14 cellular contexts compared by ENCODE assay signal in genomic region chr6:56729719-56730118, GRCh38.
A peak's percentile ranks its signal among the peaks of the same experiment; 100 is the strongest.
DNase-seq lines count a peak whose midpoint lies in the region; ATAC-seq and TF ChIP-seq lines count a peak whose summit lies in the region.
"Had no signal": no experiment of that assay in that cellular context is flagged by ENCODE, and none has a peak within 500 bp of the region (broad histone marks: within the 10 kb centered on the region; RNA-seq: fewer than 3 reads in every experiment).

No MANE protein-coding gene starts in this region.

- ATAC-seq in IMR-90 (ENCODE audit: low read depth) (0 out of 2 replicates have a peak, but pooled peaks have one; percentile 6), HG02759 (IDR thresholded peaks at IDR 0.05; ENCODE audit: unreplicated experiment) (no peak), aorta (ENCODE audit: low FRiP score) (no peak), HG02678 (IDR thresholded peaks at IDR 0.05; ENCODE audit: unreplicated experiment) (no peak)
- ATAC-seq: activated T-cell treated with anti-CD3 and anti-CD28 coated beads, Interleukin-2, amount 50 U/mL, for 72 hours; natural killer cell treated with Interleukin-12 subunit alpha and Interleukin-12 subunit beta and Interleukin-15 and Interleukin-18, amount 100 ng/mL, for 72 hours had no signal

- no TSS peak for BruUV-seq in IMR-90 (replicated peaks; lab: Mats Ljungman, UMichigan)

- H3K14ac ChIP-seq in IMR-90 (replicated peaks; ENCODE audit: low read depth, low read length): no peak overlapping the region

- WGBS in IMR-90 (ENCODE audit: extremely low coverage in 2 of 2, insufficient read length in 1 of 2), 2 experiments: no CpG with 5 or more reads among the region's 3 CpGs
- WGBS in mesendoderm (ENCODE audit: extremely low coverage, insufficient coverage, low lambda C conversion rate): no CpG with 5 or more reads among the region's 3 CpGs
- WGBS in aorta, 2 donors: 85 to 93% methylated on average over 3 of the region's 3 CpGs

- TF ChIP-seq POLR2A in IMR-90 (IDR thresholded peaks at IDR 0.05; ENCODE audit: low read depth, low read length): no peak

- H3K4me1 ChIP-seq in IMR-90 (ENCODE audit: control insufficient read depth, insufficient read depth, low read length): peaks cover 20% of the 10 kb centered on the region
- peaks cover 17% of the 10 kb centered on the region for H3K4me1 ChIP-seq in mesendoderm (ENCODE audit: control insufficient read depth, low read depth, low read length)
- H3K4me1 ChIP-seq in aorta (ENCODE audit: control insufficient read depth in 1 of 2, insufficient read depth in 2 of 2, low read length in 2 of 2): peaks cover 0 to 7% of the 10 kb centered on the region in 2 donors

- in situ Hi-C loops in IMR-90 (cut with MboI; ENCODE audit: low sequenced_read_pairs): no loop called here
- in situ Hi-C loops in brain microvascular endothelial cell (cut with HindIII; ENCODE audit: low pct_ligation_motif_present, low sequenced_read_pairs): no loop called here

- TF ChIP-seq RAD21 in IMR-90 (IDR thresholded peaks at IDR 0.05; ENCODE audit: low read length): no peak

- H3K79me1 ChIP-seq in IMR-90 (ENCODE audit: low read depth in 1 of 2, low read length in 2 of 2) (peaks cover 26 to 63% of the 10 kb centered on the region in 2 experiments), mesendoderm (ENCODE audit: low read length) (peaks cover 4% of the 10 kb centered on the region)

- H2BK5ac ChIP-seq in IMR-90 (ENCODE audit: low read depth, low read length, poor library complexity, severe bottlenecking): peak overlapping the region; percentile 96
- H2BK5ac ChIP-seq in mesendoderm (ENCODE audit: low read length): no peak overlapping the region

- peaks cover 10% of the 10 kb centered on the region for H4K20me1 ChIP-seq in IMR-90 (ENCODE audit: insufficient read depth, low read length)

- no peak overlapping the region for H2AK9ac ChIP-seq in IMR-90 (replicated peaks; ENCODE audit: low read depth, low read length, poor library complexity)

- H3K9me3 ChIP-seq in IMR-90 (ENCODE audit: control insufficient read depth, insufficient read depth, low read length) (no peaks in the 10 kb centered on the region), aorta (ENCODE audit: control insufficient read depth, low read length) (no peaks in the 10 kb centered on the region)
- H3K9me3 ChIP-seq: esophagus muscularis mucosa, vagina had no signal

- TF ChIP-seq CTCF in IMR-90 (conservative IDR thresholded peaks at IDR 0.05; ENCODE audit: low read depth, low read length) (no peak), brain microvascular endothelial cell (IDR thresholded peaks at IDR 0.05; ENCODE audit: low read depth, low read length, missing control alignments) (no peak)

- H3K36me3 ChIP-seq in IMR-90 (ENCODE audit: control insufficient read depth, insufficient read depth, low read length) (no peaks in the 10 kb centered on the region), brain microvascular endothelial cell (replicated peaks) (no peaks in the 10 kb centered on the region), mesendoderm (ENCODE audit: control insufficient read depth, insufficient read depth, low read length) (no peaks in the 10 kb centered on the region), aorta (ENCODE audit: control insufficient read depth in 1 of 2, insufficient read depth in 2 of 2, low read length in 1 of 2) (no peaks in the 10 kb centered on the region)
- H3K36me3 ChIP-seq: esophagus muscularis mucosa, vagina had no signal

- CTCF ChIA-PET in IMR-90 (lab: Yijun Ruan, JAX): interaction anchor here (0.6 to 1.3 kb wide), 4 partner anchors 18 to 174 kb away, joined by 4 read pairs; no protein-coding TSS in a partner anchor

- H2BK20ac ChIP-seq in IMR-90 (ENCODE audit: low read depth, low read length): peak overlapping the region; percentile 40; the same call in 1 of the 2 replicates

- H2AK5ac ChIP-seq in IMR-90 (ENCODE audit: low read depth, low read length) (no peak overlapping the region), mesendoderm (ENCODE audit: low read length) (no peak overlapping the region)

- peak overlapping the region; percentile 18; the same call in 1 of the 2 replicates for H4K5ac ChIP-seq in IMR-90 (ENCODE audit: low read depth, low read length)
- no peak overlapping the region for H4K5ac ChIP-seq in mesendoderm (ENCODE audit: low read length)

- H3K79me2 ChIP-seq in mesendoderm (ENCODE audit: control insufficient read depth, insufficient read depth, low read length): peaks cover 8% of the 10 kb centered on the region

- H3K27ac ChIP-seq in IMR-90 (ENCODE audit: insufficient read depth, low read length) (no peak overlapping the region; the same call in 1 of the 2 replicates), brain microvascular endothelial cell (peak overlapping the region; percentile 84), mesendoderm (ENCODE audit: low read depth, low read length) (no peak overlapping the region), aorta (ENCODE audit: low read depth in 1 of 2, low read length in 2 of 2) (no peak overlapping the region)
- H3K27ac ChIP-seq: vagina had no signal

- intact Hi-C loops in IMR-90 (cut with micrococcal nuclease) (no loop called here), aorta (cut with DNase I) (no loop called here)

- POLR2A ChIA-PET in IMR-90 (lab: Charles Lee; ENCODE audit: unreplicated experiment): no interaction called here

- H3K56ac ChIP-seq in IMR-90 (ENCODE audit: extremely low read depth, insufficient read depth, low read length) (peak overlapping the region; percentile 42), mesendoderm (ENCODE audit: low read length) (no peak overlapping the region)

- H3K4me3 ChIP-seq in IMR-90 (ENCODE audit: insufficient read depth, low read depth, low read length) (no peak overlapping the region), brain microvascular endothelial cell (ENCODE audit: low read depth, low read length) (no peak overlapping the region), mesendoderm (ENCODE audit: low read length) (no peak overlapping the region), aorta (ENCODE audit: low read length in 2 of 2) (no peak overlapping the region)
- H3K4me3 ChIP-seq: esophagus muscularis mucosa, vagina had no signal

- H2BK15ac ChIP-seq in IMR-90 (ENCODE audit: low read depth, low read length): peak overlapping the region; percentile 35; the same call in 2 of the 3 replicates
- no peak overlapping the region for H2BK15ac ChIP-seq in mesendoderm (replicated peaks; ENCODE audit: low read depth)

- H3K23ac ChIP-seq in IMR-90 (ENCODE audit: low read depth, low read length) (peak overlapping the region; percentile 37; the same call in 1 of the 2 replicates), mesendoderm (ENCODE audit: low read length) (no peak overlapping the region)

- no peak overlapping the region for H3K9ac ChIP-seq in IMR-90 (ENCODE audit: low read depth, low read length)
- H3K9ac ChIP-seq in mesendoderm (ENCODE audit: low read length): no peak overlapping the region

- H3K27me3 ChIP-seq in IMR-90 (ENCODE audit: control insufficient read depth, insufficient read depth, low read length): no peaks in the 10 kb centered on the region
- H3K27me3 ChIP-seq in brain microvascular endothelial cell (replicated peaks): no peaks in the 10 kb centered on the region
- H3K27me3 ChIP-seq in mesendoderm (ENCODE audit: insufficient read depth, low read length, poor library complexity): no peaks in the 10 kb centered on the region
- no peaks in the 10 kb centered on the region for H3K27me3 ChIP-seq in aorta (ENCODE audit: control insufficient read depth in 1 of 2, insufficient read depth in 2 of 2, low read length in 1 of 2)
- H3K27me3 ChIP-seq: esophagus muscularis mucosa, vagina had no signal

- dilution Hi-C loops in IMR-90 (cut with HindIII; ENCODE audit: low sequenced_read_pairs, unreplicated experiment): no loop called here

- DNase-seq in AG20443 (ENCODE audit: low spot score) (peak; percentile 53), IMR-90 (peak; percentile 72), brain microvascular endothelial cell (peak; percentile 73), mesendoderm (no peak), aorta (no peak)
- no peak for DNase-seq in stimulated activated CD4-positive, alpha-beta T cell treated with anti-CD3 and anti-CD28 coated beads, Interleukin-4, amount 100 ng/mL, for 1 hour
- DNase-seq: activated T-cell treated with anti-CD3 and anti-CD28 coated beads, Interleukin-2, amount 50 U/mL, for 72 hours; caudate nucleus; NCI-H1092 had no signal

- peak overlapping the region; percentile 7; the same call in 1 of the 2 replicates for H3K4me2 ChIP-seq in IMR-90 (ENCODE audit: low read depth, low read length)
- no peak overlapping the region for H3K4me2 ChIP-seq in mesendoderm (ENCODE audit: low read length)

- H3K18ac ChIP-seq in IMR-90 (ENCODE audit: low read depth, low read length): peak overlapping the region; percentile 61; the same call in 1 of the 2 replicates
- H3K18ac ChIP-seq in mesendoderm (ENCODE audit: low read length): peak overlapping the region; percentile 28

- peak overlapping the region; percentile 62; the same call in 1 of the 2 replicates for H2BK120ac ChIP-seq in IMR-90 (ENCODE audit: low read depth, low read length)
- no peak overlapping the region for H2BK120ac ChIP-seq in mesendoderm (ENCODE audit: low read depth, low read length)

- H4K8ac ChIP-seq in IMR-90 (ENCODE audit: low read depth in 2 of 2, low read length in 2 of 2) (peak overlapping the region in 1 of 2 experiments; percentile 83; a peak in 2 of 4 replicates), mesendoderm (ENCODE audit: low read depth, low read length) (no peak overlapping the region)

- H3K4ac ChIP-seq in IMR-90 (ENCODE audit: low read depth, low read length): peak overlapping the region; percentile 9; the same call in 1 of the 2 replicates
- no peak overlapping the region for H3K4ac ChIP-seq in mesendoderm (ENCODE audit: low read depth, low read length)

- no peak overlapping the region for H2AFZ ChIP-seq in IMR-90 (replicated peaks; ENCODE audit: low read length, poor library complexity)

- peak overlapping the region; percentile 40; the same call in 1 of the 2 replicates for H4K91ac ChIP-seq in IMR-90 (ENCODE audit: insufficient read depth, low read depth, low read length)

- H3K9me1 ChIP-seq in IMR-90 (ENCODE audit: insufficient read depth, low read length): peaks cover 20% of the 10 kb centered on the region

TF ChIP-seq in IMR-90, 13 proteins besides CTCF, POLR2A, EP300 and RAD21:
- TF ChIP-seq BHLHE40 (IDR thresholded peaks at IDR 0.05; ENCODE audit: low read depth, low read length): no peak
- 0 out of 2 replicates have a peak, but pooled peaks have one; percentile 6 for TF ChIP-seq CEBPB (IDR thresholded peaks at IDR 0.05; ENCODE audit: low read depth, low read length)

Comparison
In these comparisons a context has a peak if more than half of its experiments do, and no peak if none do; other contexts are left out.
1. DNase-seq: peak in AG20443 (single experiment), IMR-90 (single experiment) and brain microvascular endothelial cell (single experiment); none in mesendoderm (single experiment), stimulated activated CD4-positive, alpha-beta T cell treated with anti-CD3 and anti-CD28 coated beads, Interleukin-4, amount 100 ng/mL, for 1 hour (single experiment) and aorta (0 of 2).